12 cellular contexts compared by ENCODE assay signal in the genomic region with DNA sequence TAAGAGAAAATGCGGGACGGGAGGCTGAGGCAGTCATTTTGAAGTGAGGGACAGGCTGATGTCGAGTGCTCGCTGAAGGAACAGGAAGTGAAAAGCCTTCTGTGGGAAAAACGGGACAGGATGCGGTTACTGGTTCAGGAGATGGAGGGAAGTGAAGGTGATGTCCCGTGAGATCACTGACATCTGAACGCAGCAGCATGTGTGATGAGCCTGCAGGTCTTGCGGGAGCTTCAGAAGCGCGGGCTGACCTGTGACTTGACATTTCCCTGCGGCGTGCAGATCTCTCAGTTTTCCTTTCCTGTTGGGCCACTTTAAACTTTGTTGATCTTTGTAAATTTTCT.
DNase-seq lines count a peak whose midpoint lies in the region; ATAC-seq, FAIRE-seq and TF ChIP-seq lines count a peak whose summit lies in the region.
"Had no signal": no experiment of that assay in that cellular context is flagged by ENCODE, and none has a peak within 500 bp of the region (broad histone marks: within the 10 kb centered on the region; RNA-seq: fewer than 3 reads in every experiment).

No MANE protein-coding gene starts in this region.

- peaks cover 11% of the 10 kb centered on the region for H3K4me1 ChIP-seq in CD4-positive, CD25-positive, alpha-beta regulatory T cell (ENCODE audit: control insufficient read depth, insufficient read depth, low read length, poor library complexity, severe bottlenecking)
- no peaks in the 10 kb centered on the region for H3K4me1 ChIP-seq in endothelial cell of umbilical vein (ENCODE audit: control insufficient read depth, extremely low read depth, insufficient read depth, low read length)
- H3K4me1 ChIP-seq: Caco-2 had no signal

- no peaks in the 10 kb centered on the region for H3K9me3 Mint-ChIP-seq in CD4-positive, CD25-positive, alpha-beta regulatory T cell
- H3K9me3 Mint-ChIP-seq in T-cell: no peaks in the 10 kb centered on the region

- intact Hi-C loops in endothelial cell of umbilical vein (cut with micrococcal nuclease): no loop called here

- peaks cover 47% of the 10 kb centered on the region for H3K36me3 Mint-ChIP-seq in CD4-positive, CD25-positive, alpha-beta regulatory T cell
- peaks cover 39% of the 10 kb centered on the region for H3K36me3 Mint-ChIP-seq in T-cell

- BruUV-seq in endothelial cell of umbilical vein (replicated peaks; lab: Mats Ljungman, UMichigan): no TSS peak

- H3K27me3 Mint-ChIP-seq in CD4-positive, CD25-positive, alpha-beta regulatory T cell: no peaks in the 10 kb centered on the region
- no peaks in the 10 kb centered on the region for H3K27me3 Mint-ChIP-seq in T-cell

- no peak overlapping the region for H2AFZ ChIP-seq in endothelial cell of umbilical vein (ENCODE audit: low read depth, low read length)

- H3K27me3 ChIP-seq in CD4-positive, CD25-positive, alpha-beta regulatory T cell (ENCODE audit: control insufficient read depth, insufficient read depth, low read length): no peaks in the 10 kb centered on the region
- H3K27me3 ChIP-seq in endothelial cell of umbilical vein (ENCODE audit: control insufficient read depth in 2 of 2, insufficient read depth in 2 of 2, low read length in 2 of 2): no peaks in the 10 kb centered on the region

- ATAC-seq in CD4-positive, CD25-positive, alpha-beta regulatory T cell (ENCODE audit: low read depth in 2 of 2): no peak
- ATAC-seq in GM21390 (IDR thresholded peaks at IDR 0.05; ENCODE audit: unreplicated experiment) (peak; percentile 41), T-cell (replicated peaks in 1 of 4) (peak; percentile 45 to 77 (median 52)), HG03039 (IDR thresholded peaks at IDR 0.05; ENCODE audit: unreplicated experiment) (no peak), HG03354 (IDR thresholded peaks at IDR 0.05; ENCODE audit: poor library complexity, severe bottlenecking, unreplicated experiment) (no peak)
- ATAC-seq: SK-N-SH treated with all-trans-retinoic acid at 6 μM for 48 hours had no signal

- no peaks in the 10 kb centered on the region for H3K9me3 ChIP-seq in CD4-positive, CD25-positive, alpha-beta regulatory T cell (ENCODE audit: control insufficient read depth in 2 of 2, low read length in 2 of 2)
- H3K9me3 ChIP-seq in endothelial cell of umbilical vein (replicated peaks; ENCODE audit: control insufficient read depth, insufficient read depth, low read length): no peaks in the 10 kb centered on the region
- H3K9me3 ChIP-seq: Caco-2 had no signal

- no peak overlapping the region for H3K9ac ChIP-seq in endothelial cell of umbilical vein (replicated peaks; ENCODE audit: extremely low read depth, insufficient read depth, low read length)

- H3K79me2 ChIP-seq in endothelial cell of umbilical vein (ENCODE audit: control insufficient read depth, insufficient read depth, low read length): no peaks in the 10 kb centered on the region

- H3K4me1 Mint-ChIP-seq in CD4-positive, CD25-positive, alpha-beta regulatory T cell: peaks cover 7 to 19% (median 10%) of the 10 kb centered on the region in 4 donors
- peaks cover 12 to 36% (median 26%) of the 10 kb centered on the region in 3 donors for H3K4me1 Mint-ChIP-seq in T-cell

- dilution Hi-C loops in endothelial cell of umbilical vein (cut with MboI; ENCODE audit: extremely low pct_ligation_motif_present, low sequenced_read_pairs): no loop called here

- peak overlapping the region; percentile 72 to 95 (median 94) for H3K27ac Mint-ChIP-seq in CD4-positive, CD25-positive, alpha-beta regulatory T cell
- H3K27ac Mint-ChIP-seq in T-cell: peak overlapping the region; percentile 88 to 92

- peak overlapping the region; percentile 64 for H3K27ac ChIP-seq in CD4-positive, CD25-positive, alpha-beta regulatory T cell (ENCODE audit: insufficient read depth, low read length, poor library complexity, severe bottlenecking)
- no peak overlapping the region for H3K27ac ChIP-seq in endothelial cell of umbilical vein (ENCODE audit: insufficient read depth, low read depth, low read length)

- H3K9me1 ChIP-seq in endothelial cell of umbilical vein (replicated peaks; ENCODE audit: control insufficient read depth, extremely low read depth, insufficient read depth, low read length): no peaks in the 10 kb centered on the region

- FAIRE-seq in endothelial cell of umbilical vein (lab: Jason Lieb, UNC): peak; percentile 18

- no peak for TF ChIP-seq CTCF in endothelial cell of umbilical vein (IDR thresholded peaks at IDR 0.05; ENCODE audit: extremely low read depth in 1 of 2, insufficient read depth in 1 of 2, low read depth in 1 of 2, low read length in 2 of 2)

- CTCF ChIA-PET in T-cell (lab: Charles Lee) (interaction anchor here in 1 of 2 donors (0.6 kb wide), 1 partner anchor 43 kb away, joined by 3 read pairs; no protein-coding TSS in a partner anchor), endothelial cell of umbilical vein (lab: Charles Lee) (no interaction called here)

- DNase-seq in CD4-positive, CD25-positive, alpha-beta regulatory T cell: peak in 1 of 3 donors; percentile 61
- DNase-seq in T-cell (peak in 9 of 34 experiments; percentile 10 to 41 (median 13)), endothelial cell of umbilical vein (ENCODE audit: low read depth, low spot score) (no peak), globus pallidus (ENCODE audit: low spot score) (no peak), NCI-H1092 treated with DMSO at 0.1 percent for 48 hours (lab: John Stamatoyannopoulos, UW) (no peak)
- DNase-seq: Caco-2, NCI-H1436, retina had no signal

- TF ChIP-seq POLR2A in endothelial cell of umbilical vein (IDR thresholded peaks at IDR 0.05; ENCODE audit: low read depth, low read length): no peak

- POLR2A ChIA-PET in T-cell (lab: Charles Lee) (no interaction called here), endothelial cell of umbilical vein (lab: Charles Lee) (no interaction called here)

- peaks cover 57% of the 10 kb centered on the region for H3K36me3 ChIP-seq in CD4-positive, CD25-positive, alpha-beta regulatory T cell (ENCODE audit: control insufficient read depth, insufficient read depth, low read length)
- H3K36me3 ChIP-seq in endothelial cell of umbilical vein (ENCODE audit: control insufficient read depth in 2 of 2, extremely low read depth in 1 of 2, insufficient read depth in 2 of 2, low read length in 2 of 2): peaks cover 7 to 45% of the 10 kb centered on the region in 2 experiments

- H4K20me1 ChIP-seq in endothelial cell of umbilical vein (replicated peaks; ENCODE audit: control insufficient read depth, extremely low read depth, insufficient read depth, low read length): no peaks in the 10 kb centered on the region

- H3K4me3 ChIP-seq in CD4-positive, CD25-positive, alpha-beta regulatory T cell (ENCODE audit: low read depth, low read length): peak overlapping the region; percentile 37
- H3K4me3 ChIP-seq in endothelial cell of umbilical vein (replicated peaks in 1 of 3; ENCODE audit: insufficient read depth in 1 of 3, low read depth in 1 of 3, low read length in 3 of 3): no peak overlapping the region

- H3K4me2 ChIP-seq in endothelial cell of umbilical vein (ENCODE audit: insufficient read depth, low read length): no peak overlapping the region

- H3K4me3 Mint-ChIP-seq in CD4-positive, CD25-positive, alpha-beta regulatory T cell: peak overlapping the region; percentile 28 to 83 (median 78)
- H3K4me3 Mint-ChIP-seq in T-cell: peak overlapping the region; percentile 43 to 76 (median 75)

TF ChIP-seq in endothelial cell of umbilical vein, 7 proteins besides CTCF, POLR2A, EP300 and RAD21:
- TF ChIP-seq POLR2AphosphoS5 (IDR thresholded peaks at IDR 0.05; ENCODE audit: insufficient read depth, low read depth, low read length) (no peak), MYC (IDR thresholded peaks at IDR 0.05; ENCODE audit: low read depth, low read length) (no peak), EZH2 (IDR thresholded peaks at IDR 0.05; ENCODE audit: borderline replicate concordance, low read depth, low read length, severe bottlenecking) (no peak), JUN (IDR thresholded peaks at IDR 0.05; ENCODE audit: borderline replicate concordance, insufficient read depth, insufficient read length, low read depth) (no peak), FOS (IDR thresholded peaks at IDR 0.05; ENCODE audit: borderline replicate concordance, insufficient read depth, low read length) (no peak), GATA2 (IDR thresholded peaks at IDR 0.05; ENCODE audit: insufficient read depth, insufficient read length, low read depth, low read length) (no peak)
- TF ChIP-seq, protein P1, sequence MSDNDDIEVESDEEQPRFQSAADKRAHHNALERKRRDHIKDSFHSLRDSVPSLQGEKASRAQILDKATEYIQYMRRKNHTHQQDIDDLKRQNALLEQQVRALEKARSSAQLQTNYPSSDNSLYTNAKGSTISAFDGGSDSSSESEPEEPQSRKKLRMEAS (IDR thresholded peaks at IDR 0.05; ENCODE audit: insufficient read depth, insufficient read length): no peak

Comparison
In these comparisons a context has a peak if more than half of its experiments do, and no peak if none do; other contexts are left out.
1. ATAC-seq: peak in GM21390 (single experiment) and T-cell (4 of 4); none in CD4-positive, CD25-positive, alpha-beta regulatory T cell (0 of 2), HG03039 (single experiment) and HG03354 (single experiment).